In genomic region chr20:63060057-63060991, GRCh38 we compare ENCODE assay signal across 13 cellular contexts. TPM values are rescaled to one million over a fixed set of nuclear protein-coding genes. Genes with fewer than 3 reads are reported as not detected.
DNase-seq lines count a peak whose midpoint lies in the region; ATAC-seq and TF ChIP-seq lines count a peak whose summit lies in the region.
"Had no signal": no experiment of that assay in that cellular context is flagged by ENCODE, and none has a peak within 500 bp of the region (broad histone marks: within the 10 kb centered on the region; RNA-seq: fewer than 3 reads in every experiment).

No MANE protein-coding gene starts in this region.

- H3K4me1 Mint-ChIP-seq in osteocyte (ENCODE audit: unreplicated experiment): no peaks in the 10 kb centered on the region
- H3K4me1 Mint-ChIP-seq in T-helper 2 cell treated with Interferon-gamma antibody and Interleukin-4, amounts not matched to agents 5 μg/mL and 100 μg/mL, for 36 hours (ENCODE audit: low read depth): no peaks in the 10 kb centered on the region

- ATAC-seq in HG03432 (IDR thresholded peaks at IDR 0.05; ENCODE audit: unreplicated experiment): no peak

- no peak overlapping the region for H3K27ac Mint-ChIP-seq in osteocyte (ENCODE audit: unreplicated experiment)
- no peak overlapping the region for H3K27ac Mint-ChIP-seq in T-helper 2 cell treated with Interferon-gamma antibody and Interleukin-4, amounts not matched to agents 5 μg/mL and 100 μg/mL, for 36 hours

- H3K9me3 Mint-ChIP-seq in osteocyte (ENCODE audit: unreplicated experiment): no peaks in the 10 kb centered on the region
- H3K9me3 Mint-ChIP-seq in T-helper 2 cell treated with Interferon-gamma antibody and Interleukin-4, amounts not matched to agents 5 μg/mL and 100 μg/mL, for 36 hours: peaks cover 7% of the 10 kb centered on the region

- H3K27me3 Mint-ChIP-seq in osteocyte (ENCODE audit: unreplicated experiment): no peaks in the 10 kb centered on the region
- no peaks in the 10 kb centered on the region for H3K27me3 Mint-ChIP-seq in T-helper 2 cell treated with Interferon-gamma antibody and Interleukin-4, amounts not matched to agents 5 μg/mL and 100 μg/mL, for 36 hours (ENCODE audit: low read depth)

- no peak for TF ChIP-seq CTCF in osteocyte (IDR thresholded peaks at IDR 0.05)

- no peak overlapping the region for H3K4me3 Mint-ChIP-seq in osteocyte (ENCODE audit: unreplicated experiment)
- no peak overlapping the region for H3K4me3 Mint-ChIP-seq in T-helper 2 cell treated with Interferon-gamma antibody and Interleukin-4, amounts not matched to agents 5 μg/mL and 100 μg/mL, for 36 hours

- DNase-seq in DMS53 (lab: John Stamatoyannopoulos, UW): peak; percentile 44
- no peak for DNase-seq in DMS53 treated with DMSO at 0.1 percent for 48 hours (lab: John Stamatoyannopoulos, UW; ENCODE audit: unreplicated experiment)
- DNase-seq in NCI-H2171 treated with DMSO at 0.1 percent for 48 hours (lab: John Stamatoyannopoulos, UW): peak; percentile 90
- DNase-seq in cerebellar cortex (ENCODE audit: low spot score): peak; percentile 90
- DNase-seq in osteocyte (ENCODE audit: extremely low spot score, unreplicated experiment): peak; percentile 81
- DNase-seq in activated CD4-positive, alpha-beta T cell treated with anti-CD3 and anti-CD28 coated beads, Interleukin-2, amount 50 U/mL, for 48 hours: no peak
- DNase-seq in T-helper 2 cell treated with Interferon-gamma antibody and Interleukin-4, amounts not matched to agents 5 μg/mL and 100 μg/mL, for 36 hours (ENCODE audit: low spot score): no peak
- DNase-seq: 8988T; activated CD4-positive, alpha-beta T cell treated with anti-CD3 and anti-CD28 coated beads for 48 hours; effector CD4-positive, alpha-beta T cell; midbrain; NCI-H1092 treated with DMSO at 0.1 percent for 48 hours had no signal

- H3K36me3 Mint-ChIP-seq in osteocyte (ENCODE audit: unreplicated experiment): no peaks in the 10 kb centered on the region
- no peaks in the 10 kb centered on the region for H3K36me3 Mint-ChIP-seq in T-helper 2 cell treated with Interferon-gamma antibody and Interleukin-4, amounts not matched to agents 5 μg/mL and 100 μg/mL, for 36 hours (ENCODE audit: low read depth)

RNA-seq across cellular contexts. Expression of gene BHLHE23, which starts 53.6 kb away (rescaled TPM):
- total RNA-seq in osteocyte: not detected in 2 replicates

Comparison
In these comparisons a context has a peak if more than half of its experiments do, and no peak if none do; other contexts are left out.
1. DNase-seq: peak in DMS53 (single experiment), NCI-H2171 treated with DMSO at 0.1 percent for 48 hours (single experiment), cerebellar cortex (single experiment) and osteocyte (single experiment); none in DMS53 treated with DMSO at 0.1 percent for 48 hours (single experiment), activated CD4-positive, alpha-beta T cell treated with anti-CD3 and anti-CD28 coated beads, Interleukin-2, amount 50 U/mL, for 48 hours (0 of 2) and T-helper 2 cell treated with Interferon-gamma antibody and Interleukin-4, amounts not matched to agents 5 μg/mL and 100 μg/mL, for 36 hours (single experiment).